In the genomic region with DNA sequence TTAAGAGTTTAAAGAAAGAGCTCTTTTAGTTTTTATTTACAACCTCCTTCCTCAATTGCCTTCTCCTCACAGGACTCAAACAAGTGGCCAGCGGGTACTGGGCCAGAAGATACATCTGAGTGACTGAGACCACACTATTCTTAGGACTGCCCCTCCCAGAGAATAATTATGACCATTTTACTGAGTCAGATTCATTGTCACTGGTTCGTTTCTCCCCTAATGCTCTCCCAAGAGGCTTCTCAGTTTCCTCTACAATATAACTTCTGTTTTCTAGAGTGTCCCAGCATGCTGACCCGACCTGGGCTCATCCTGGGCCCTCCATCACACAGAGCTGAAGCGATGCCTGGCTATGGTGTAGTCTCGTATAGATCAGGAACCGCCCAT, we compare ENCODE assay signal across 19 cellular contexts.
DNase-seq lines count a peak whose midpoint lies in the region; ATAC-seq and TF ChIP-seq lines count a peak whose summit lies in the region.
"Had no signal": no experiment of that assay in that cellular context is flagged by ENCODE, and none has a peak within 500 bp of the region (broad histone marks: within the 10 kb centered on the region; RNA-seq: fewer than 3 reads in every experiment).

No MANE protein-coding gene starts in this region.

- no peak overlapping the region for H3K4me3 ChIP-seq in Panc1 (ENCODE audit: low read depth in 2 of 2, low read length in 2 of 2)
- H3K4me3 ChIP-seq: GM23248 had no signal

- H3K27me3 Mint-ChIP-seq in stimulated activated naive B cell treated with anti-CD40 and anti-IgM and Interleukin-4, amounts not matched to agents 10 μg/mL and 1 μg/mL and 100 μg/mL, for 72 hours = no peaks in the 10 kb centered on the region
- H3K27me3 Mint-ChIP-seq in activated CD4-positive, alpha-beta memory T cell treated with anti-CD3 and anti-CD28 coated beads for 36 hours = peaks cover 3% of the 10 kb centered on the region

- intact Hi-C loops in Panc1 (cut with micrococcal nuclease; ENCODE audit: unreplicated experiment) = no loop called here
- intact Hi-C loops in activated CD4-positive, alpha-beta memory T cell treated with anti-CD3 and anti-CD28 coated beads for 36 hours (cut with micrococcal nuclease) = no loop called here

- in situ Hi-C loops in Panc1 (cut with HindIII; ENCODE audit: low pct_unique_long_range_greater_than_20kb, low sequenced_read_pairs) = no loop called here

- POLR2A ChIA-PET in Panc1 (lab: Charles Lee) = no interaction called here
- POLR2A ChIA-PET in activated CD4-positive, alpha-beta memory T cell treated with anti-CD3 and anti-CD28 coated beads for 36 hours (lab: Charles Lee) = no interaction called here

- H3K36me3 ChIP-seq in Panc1 (ENCODE audit: control insufficient read depth, insufficient read depth, low read length) = no peaks in the 10 kb centered on the region

- BruUV-seq in Panc1 (replicated peaks; lab: Mats Ljungman, UMichigan) = no TSS peak

- no peaks in the 10 kb centered on the region for H3K4me1 ChIP-seq in Panc1 (ENCODE audit: control insufficient read depth, insufficient read depth, low read length)
- H3K4me1 ChIP-seq: Caco-2 had no signal

- H3K27ac Mint-ChIP-seq in stimulated activated naive B cell treated with anti-CD40 and anti-IgM and Interleukin-4, amounts not matched to agents 10 μg/mL and 1 μg/mL and 100 μg/mL, for 72 hours = peak overlapping the region; percentile 93
- H3K27ac Mint-ChIP-seq in activated CD4-positive, alpha-beta memory T cell treated with anti-CD3 and anti-CD28 coated beads for 36 hours = no peak overlapping the region
- H3K27ac Mint-ChIP-seq: CD4-positive, CD25-positive, alpha-beta regulatory T cell had no signal

- H3K9me3 ChIP-seq in Panc1 (ENCODE audit: control insufficient read depth, insufficient read depth, low read depth, low read length) = no peaks in the 10 kb centered on the region
- H3K9me3 ChIP-seq: Caco-2, SK-N-SH had no signal

- CTCF ChIA-PET in Panc1 (lab: Charles Lee) = no interaction called here
- CTCF ChIA-PET in activated CD4-positive, alpha-beta memory T cell treated with anti-CD3 and anti-CD28 coated beads for 36 hours (lab: Charles Lee) = no interaction called here

- peak overlapping the region; percentile 10 to 71 for H3K4me3 Mint-ChIP-seq in stimulated activated naive B cell treated with anti-CD40 and anti-IgM and Interleukin-4, amounts not matched to agents 10 μg/mL and 1 μg/mL and 100 μg/mL, for 72 hours
- no peak overlapping the region for H3K4me3 Mint-ChIP-seq in activated CD4-positive, alpha-beta memory T cell treated with anti-CD3 and anti-CD28 coated beads for 36 hours
- H3K4me3 Mint-ChIP-seq: CD4-positive, CD25-positive, alpha-beta regulatory T cell had no signal

- TF ChIP-seq CTCF in Panc1 (IDR thresholded peaks at IDR 0.05) = 0 out of 2 replicates have a peak, but pooled peaks have one; percentile 1

- H3K27me3 ChIP-seq in Panc1 (ENCODE audit: control insufficient read depth, insufficient read depth, low read length) = peaks cover 4% of the 10 kb centered on the region

- H3K4me1 Mint-ChIP-seq in stimulated activated naive B cell treated with anti-CD40 and anti-IgM and Interleukin-4, amounts not matched to agents 10 μg/mL and 1 μg/mL and 100 μg/mL, for 72 hours = peaks cover 23 to 48% of the 10 kb centered on the region in 2 donors
- peaks cover 5% of the 10 kb centered on the region for H3K4me1 Mint-ChIP-seq in activated CD4-positive, alpha-beta memory T cell treated with anti-CD3 and anti-CD28 coated beads for 36 hours (ENCODE audit: low read depth)
- H3K4me1 Mint-ChIP-seq: CD4-positive, CD25-positive, alpha-beta regulatory T cell had no signal

- H3K36me3 Mint-ChIP-seq in stimulated activated naive B cell treated with anti-CD40 and anti-IgM and Interleukin-4, amounts not matched to agents 10 μg/mL and 1 μg/mL and 100 μg/mL, for 72 hours = peaks cover 13 to 39% of the 10 kb centered on the region in 2 donors
- H3K36me3 Mint-ChIP-seq in activated CD4-positive, alpha-beta memory T cell treated with anti-CD3 and anti-CD28 coated beads for 36 hours = no peaks in the 10 kb centered on the region
- H3K36me3 Mint-ChIP-seq: CD4-positive, CD25-positive, alpha-beta regulatory T cell had no signal

- peak; percentile 26 for DNase-seq in COLO829 (ENCODE audit: low spot score)
- DNase-seq in Panc1 (ENCODE audit: low read depth, low spot score) = no peak
- DNase-seq in foreskin melanocyte = peak; percentile 16
- no peak for DNase-seq in stimulated activated naive B cell treated with anti-CD40 and anti-IgM and Interleukin-4, amounts not matched to agents 10 μg/mL and 1 μg/mL and 100 μg/mL, for 72 hours
- no peak for DNase-seq in activated CD4-positive, alpha-beta memory T cell treated with anti-CD3 and anti-CD28 coated beads for 36 hours
- no peak for DNase-seq in dermis blood vessel endothelial cell
- no peak for DNase-seq in activated CD4-positive, alpha-beta T cell treated with anti-CD3 and anti-CD28 coated beads, Interleukin-2, amount 50 U/mL, for 4 hours
- DNase-seq: ACHN; Caco-2; GF-D8; NCI-H187; NCI-H2107; NCI-H510A; NCI-H748 treated with DMSO at 0.1 percent for 48 hours; NK-92 treated with Interleukin-12 subunit alpha and Interleukin-12 subunit beta, amount 100 ng/mL, for 24 hours; SHP77 treated with DMSO at 0.1 percent for 48 hours; SK-N-SH had no signal

- ATAC-seq in Panc1 = no peak
- peak; percentile 77 to 84 for ATAC-seq in stimulated activated naive B cell treated with anti-CD40 and anti-IgM and Interleukin-4, amounts not matched to agents 10 μg/mL and 1 μg/mL and 100 μg/mL, for 72 hours (replicated peaks)

- H3K9me3 Mint-ChIP-seq in stimulated activated naive B cell treated with anti-CD40 and anti-IgM and Interleukin-4, amounts not matched to agents 10 μg/mL and 1 μg/mL and 100 μg/mL, for 72 hours = peaks cover 0 to 2% of the 10 kb centered on the region in 2 donors
- H3K9me3 Mint-ChIP-seq in activated CD4-positive, alpha-beta memory T cell treated with anti-CD3 and anti-CD28 coated beads for 36 hours = no peaks in the 10 kb centered on the region

- no peak overlapping the region for H3K27ac ChIP-seq in Panc1 (ENCODE audit: low read length)
- H3K27ac ChIP-seq: GM23248 had no signal

Comparison
In these comparisons a context has a peak if more than half of its experiments do, and no peak if none do; other contexts are left out.
1. DNase-seq: peak in COLO829 (single experiment) and foreskin melanocyte (single experiment); none in Panc1 (single experiment), stimulated activated naive B cell treated with anti-CD40 and anti-IgM and Interleukin-4, amounts not matched to agents 10 μg/mL and 1 μg/mL and 100 μg/mL, for 72 hours (single experiment), activated CD4-positive, alpha-beta memory T cell treated with anti-CD3 and anti-CD28 coated beads for 36 hours (single experiment), dermis blood vessel endothelial cell (single experiment) and activated CD4-positive, alpha-beta T cell treated with anti-CD3 and anti-CD28 coated beads, Interleukin-2, amount 50 U/mL, for 4 hours (0 of 2).